Comparison of ENCODE assay signal across 8 cellular contexts in genomic region chr15:64809649-64810498, GRCh38. TPM values are rescaled to one million over a fixed set of nuclear protein-coding genes. Genes with fewer than 3 reads are reported as not detected.
DNase-seq lines count a peak whose midpoint lies in the region; ATAC-seq, FAIRE-seq and TF ChIP-seq lines count a peak whose summit lies in the region.

No MANE protein-coding gene starts in this region.

- no peak for FAIRE-seq in H54 (lab: Jason Lieb, UNC)

- TF ChIP-seq POLR2A in H54 (IDR thresholded peaks at IDR 0.05; ENCODE audit: low read depth, low read length), result no peak

- H3K27ac Mint-ChIP-seq in chondrocyte (ENCODE audit: unreplicated experiment), result no peak overlapping the region

- DNase-seq in AG09319 (ENCODE audit: extremely low read depth, low read depth) (peak; percentile 25), H54 (ENCODE audit: insufficient read length, low spot score) (peak; percentile 77), NCI-H226 (peak; percentile 66), chondrocyte (ENCODE audit: low spot score) (no peak), left kidney (ENCODE audit: low read depth, low spot score) (peak; percentile 92)
- DNase-seq in activated CD4-positive, alpha-beta T cell treated with anti-CD3 and anti-CD28 coated beads for 24 hours (ENCODE audit: low read depth in 2 of 2), result peak; percentile 47 to 64
- peak; percentile 62 to 77 for DNase-seq in stimulated activated CD4-positive, alpha-beta T cell treated with anti-CD3 and anti-CD28 coated beads, Interleukin-2, amount 100 ng/mL, for 48 hours

- H3K9me3 Mint-ChIP-seq in chondrocyte (ENCODE audit: low read depth), result no peaks in the 10 kb centered on the region

- ATAC-seq in GM21717 (IDR thresholded peaks at IDR 0.05; ENCODE audit: unreplicated experiment), result no peak

- peaks cover 7% of the 10 kb centered on the region for H3K27me3 Mint-ChIP-seq in chondrocyte (ENCODE audit: low read depth)

- TF ChIP-seq CTCF in AG09319 (IDR thresholded peaks at IDR 0.05; ENCODE audit: low read depth, low read length), result peak; percentile 97
- peak; percentile 95 for TF ChIP-seq CTCF in chondrocyte (IDR thresholded peaks at IDR 0.05)

- peaks cover 2% of the 10 kb centered on the region for H3K36me3 Mint-ChIP-seq in chondrocyte (ENCODE audit: low read depth)

- peaks cover 3% of the 10 kb centered on the region for H3K4me1 Mint-ChIP-seq in chondrocyte (ENCODE audit: low read depth)

- no peak overlapping the region for H3K4me3 Mint-ChIP-seq in chondrocyte (ENCODE audit: unreplicated experiment)

RNA-seq across cellular contexts. Expression of gene PIF1, which starts 15.6 kb away (rescaled TPM):
- 1.8 to 6.1 TPM (median 5.9 TPM) in 3 replicates for total RNA-seq in chondrocyte

RNA-seq across cellular contexts. Expression of gene PLEKHO2, which starts 31.8 kb away (rescaled TPM):
- 19.5 to 20.3 TPM (median 20.3 TPM) in 3 replicates for total RNA-seq in chondrocyte

RNA-seq across cellular contexts. Expression of gene RBPMS2, which starts 34.5 kb away (rescaled TPM):
- 1.8 to 6.0 TPM (median 4.7 TPM) in 3 replicates for total RNA-seq in chondrocyte
